In genomic region chr19:55598719-55599467, GRCh38 we compare ENCODE assay signal across 1 cellular context.
A peak's percentile ranks its signal among the peaks of the same experiment; 100 is the strongest.
TF ChIP-seq lines count a peak whose summit lies in the region.

No MANE protein-coding gene starts in this region.

TF ChIP-seq in K562, 482 proteins besides CTCF, POLR2A, EP300 and RAD21 (continued from another document and continues in another):
- TF ChIP-seq ZFP91 (CRISPR knock-in tag; IDR thresholded peaks at IDR 0.05): peak; percentile 87
- TF ChIP-seq ESRRA (IDR thresholded peaks at IDR 0.05; ENCODE audit: borderline replicate concordance, low read depth): no peak
- TF ChIP-seq, protein P1, sequence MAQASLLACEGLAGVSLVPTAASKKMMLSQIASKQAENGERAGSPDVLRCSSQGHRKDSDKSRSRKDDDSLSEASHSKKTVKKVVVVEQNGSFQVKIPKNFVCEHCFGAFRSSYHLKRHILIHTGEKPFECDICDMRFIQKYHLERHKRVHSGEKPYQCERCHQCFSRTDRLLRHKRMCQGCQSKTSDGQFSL (CRISPR knock-in tag; IDR thresholded peaks at IDR 0.05): peak; percentile 97
- TF ChIP-seq, protein P1 (tag; IDR thresholded peaks at IDR 0.05): peak in 1 of 2 experiments; percentile 98; a peak in 2 of 4 replicates
- peak; percentile 59 for TF ChIP-seq CXXC5 (CRISPR knock-in tag; IDR thresholded peaks at IDR 0.05)
- no peak for TF ChIP-seq CBFA2T3 (IDR thresholded peaks at IDR 0.05)
- no peak for TF ChIP-seq FOXK1 (CRISPR knock-in tag; IDR thresholded peaks at IDR 0.05; ENCODE audit: borderline replicate concordance)
- TF ChIP-seq ARNT (IDR thresholded peaks at IDR 0.05): 0 out of 4 replicates have a peak, but pooled peaks of 1 of the 2 experiments have one; percentile 30
- TF ChIP-seq ZNF766 (CRISPR knock-in tag; conservative IDR thresholded peaks at IDR 0.05): no peak
- TF ChIP-seq FOXA1 (IDR thresholded peaks at IDR 0.05; ENCODE audit: borderline replicate concordance): no peak
- no peak for TF ChIP-seq ZNF780A (CRISPR knock-in tag; IDR thresholded peaks at IDR 0.05)
- TF ChIP-seq IFI16 (CRISPR knock-in tag; IDR thresholded peaks at IDR 0.05): no peak
- TF ChIP-seq SRSF7 (optimal IDR thresholded peaks at IDR 0.05; ENCODE audit: low read depth, low read length): no peak
- 0 out of 2 replicates have a peak, but pooled peaks have one; percentile 9 for TF ChIP-seq NR1H2 (CRISPR knock-in tag; IDR thresholded peaks at IDR 0.05)
- TF ChIP-seq, protein P2, sequence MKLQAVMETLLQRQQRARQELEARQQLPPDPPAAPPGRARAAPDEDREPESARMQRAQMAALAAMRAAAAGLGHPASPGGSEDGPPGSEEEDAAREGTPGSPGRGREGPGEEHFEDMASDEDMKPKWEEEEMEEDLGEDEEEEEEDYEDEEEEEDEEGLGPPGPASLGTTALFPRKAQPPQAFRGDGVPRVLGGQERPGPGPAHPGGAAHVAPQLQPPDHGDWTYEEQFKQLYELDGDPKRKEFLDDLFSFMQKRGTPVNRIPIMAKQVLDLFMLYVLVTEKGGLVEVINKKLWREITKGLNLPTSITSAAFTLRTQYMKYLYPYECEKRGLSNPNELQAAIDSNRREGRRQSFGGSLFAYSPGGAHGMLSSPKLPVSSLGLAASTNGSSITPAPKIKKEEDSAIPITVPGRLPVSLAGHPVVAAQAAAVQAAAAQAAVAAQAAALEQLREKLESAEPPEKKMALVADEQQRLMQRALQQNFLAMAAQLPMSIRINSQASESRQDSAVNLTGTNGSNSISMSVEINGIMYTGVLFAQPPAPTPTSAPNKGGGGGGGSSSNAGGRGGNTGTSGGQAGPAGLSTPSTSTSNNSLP (IDR thresholded peaks at IDR 0.05; ENCODE audit: borderline replicate concordance, low read depth, low read length): no peak
- no peak for TF ChIP-seq ZNF121 (CRISPR knock-in tag; conservative IDR thresholded peaks at IDR 0.05)
- TF ChIP-seq TBL1XR1 (IDR thresholded peaks at IDR 0.05; ENCODE audit: low read length in 2 of 2): no peak
- TF ChIP-seq KLF1 (tag; IDR thresholded peaks at IDR 0.05): no peak
- TF ChIP-seq SMARCA4 (IDR thresholded peaks at IDR 0.05): no peak
- peak; percentile 80 for TF ChIP-seq POLR2H (tag; IDR thresholded peaks at IDR 0.05; ENCODE audit: low read depth)
- peak; percentile 61 for TF ChIP-seq TBP (optimal IDR thresholded peaks at IDR 0.05; ENCODE audit: low read depth, low read length)
- TF ChIP-seq, protein P3, sequence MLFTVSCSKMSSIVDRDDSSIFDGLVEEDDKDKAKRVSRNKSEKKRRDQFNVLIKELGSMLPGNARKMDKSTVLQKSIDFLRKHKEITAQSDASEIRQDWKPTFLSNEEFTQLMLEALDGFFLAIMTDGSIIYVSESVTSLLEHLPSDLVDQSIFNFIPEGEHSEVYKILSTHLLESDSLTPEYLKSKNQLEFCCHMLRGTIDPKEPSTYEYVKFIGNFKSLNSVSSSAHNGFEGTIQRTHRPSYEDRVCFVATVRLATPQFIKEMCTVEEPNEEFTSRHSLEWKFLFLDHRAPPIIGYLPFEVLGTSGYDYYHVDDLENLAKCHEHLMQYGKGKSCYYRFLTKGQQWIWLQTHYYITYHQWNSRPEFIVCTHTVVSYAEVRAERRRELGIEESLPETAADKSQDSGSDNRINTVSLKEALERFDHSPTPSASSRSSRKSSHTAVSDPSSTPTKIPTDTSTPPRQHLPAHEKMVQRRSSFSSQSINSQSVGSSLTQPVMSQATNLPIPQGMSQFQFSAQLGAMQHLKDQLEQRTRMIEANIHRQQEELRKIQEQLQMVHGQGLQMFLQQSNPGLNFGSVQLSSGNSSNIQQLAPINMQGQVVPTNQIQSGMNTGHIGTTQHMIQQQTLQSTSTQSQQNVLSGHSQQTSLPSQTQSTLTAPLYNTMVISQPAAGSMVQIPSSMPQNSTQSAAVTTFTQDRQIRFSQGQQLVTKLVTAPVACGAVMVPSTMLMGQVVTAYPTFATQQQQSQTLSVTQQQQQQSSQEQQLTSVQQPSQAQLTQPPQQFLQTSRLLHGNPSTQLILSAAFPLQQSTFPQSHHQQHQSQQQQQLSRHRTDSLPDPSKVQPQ (CRISPR knock-in tag; IDR thresholded peaks at IDR 0.05; ENCODE audit: borderline replicate concordance): no peak
- no peak for TF ChIP-seq CHCHD3 (CRISPR knock-in tag; IDR thresholded peaks at IDR 0.05)
- TF ChIP-seq, protein P4, sequence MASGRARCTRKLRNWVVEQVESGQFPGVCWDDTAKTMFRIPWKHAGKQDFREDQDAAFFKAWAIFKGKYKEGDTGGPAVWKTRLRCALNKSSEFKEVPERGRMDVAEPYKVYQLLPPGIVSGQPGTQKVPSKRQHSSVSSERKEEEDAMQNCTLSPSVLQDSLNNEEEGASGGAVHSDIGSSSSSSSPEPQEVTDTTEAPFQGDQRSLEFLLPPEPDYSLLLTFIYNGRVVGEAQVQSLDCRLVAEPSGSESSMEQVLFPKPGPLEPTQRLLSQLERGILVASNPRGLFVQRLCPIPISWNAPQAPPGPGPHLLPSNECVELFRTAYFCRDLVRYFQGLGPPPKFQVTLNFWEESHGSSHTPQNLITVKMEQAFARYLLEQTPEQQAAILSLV (tag; IDR thresholded peaks at IDR 0.05): no peak
- no peak for TF ChIP-seq RBM25 (IDR thresholded peaks at IDR 0.05; ENCODE audit: low read depth, low read length, severe bottlenecking)
- no peak for TF ChIP-seq WHSC1 (IDR thresholded peaks at IDR 0.05; ENCODE audit: low read length)
- TF ChIP-seq, protein P5, sequence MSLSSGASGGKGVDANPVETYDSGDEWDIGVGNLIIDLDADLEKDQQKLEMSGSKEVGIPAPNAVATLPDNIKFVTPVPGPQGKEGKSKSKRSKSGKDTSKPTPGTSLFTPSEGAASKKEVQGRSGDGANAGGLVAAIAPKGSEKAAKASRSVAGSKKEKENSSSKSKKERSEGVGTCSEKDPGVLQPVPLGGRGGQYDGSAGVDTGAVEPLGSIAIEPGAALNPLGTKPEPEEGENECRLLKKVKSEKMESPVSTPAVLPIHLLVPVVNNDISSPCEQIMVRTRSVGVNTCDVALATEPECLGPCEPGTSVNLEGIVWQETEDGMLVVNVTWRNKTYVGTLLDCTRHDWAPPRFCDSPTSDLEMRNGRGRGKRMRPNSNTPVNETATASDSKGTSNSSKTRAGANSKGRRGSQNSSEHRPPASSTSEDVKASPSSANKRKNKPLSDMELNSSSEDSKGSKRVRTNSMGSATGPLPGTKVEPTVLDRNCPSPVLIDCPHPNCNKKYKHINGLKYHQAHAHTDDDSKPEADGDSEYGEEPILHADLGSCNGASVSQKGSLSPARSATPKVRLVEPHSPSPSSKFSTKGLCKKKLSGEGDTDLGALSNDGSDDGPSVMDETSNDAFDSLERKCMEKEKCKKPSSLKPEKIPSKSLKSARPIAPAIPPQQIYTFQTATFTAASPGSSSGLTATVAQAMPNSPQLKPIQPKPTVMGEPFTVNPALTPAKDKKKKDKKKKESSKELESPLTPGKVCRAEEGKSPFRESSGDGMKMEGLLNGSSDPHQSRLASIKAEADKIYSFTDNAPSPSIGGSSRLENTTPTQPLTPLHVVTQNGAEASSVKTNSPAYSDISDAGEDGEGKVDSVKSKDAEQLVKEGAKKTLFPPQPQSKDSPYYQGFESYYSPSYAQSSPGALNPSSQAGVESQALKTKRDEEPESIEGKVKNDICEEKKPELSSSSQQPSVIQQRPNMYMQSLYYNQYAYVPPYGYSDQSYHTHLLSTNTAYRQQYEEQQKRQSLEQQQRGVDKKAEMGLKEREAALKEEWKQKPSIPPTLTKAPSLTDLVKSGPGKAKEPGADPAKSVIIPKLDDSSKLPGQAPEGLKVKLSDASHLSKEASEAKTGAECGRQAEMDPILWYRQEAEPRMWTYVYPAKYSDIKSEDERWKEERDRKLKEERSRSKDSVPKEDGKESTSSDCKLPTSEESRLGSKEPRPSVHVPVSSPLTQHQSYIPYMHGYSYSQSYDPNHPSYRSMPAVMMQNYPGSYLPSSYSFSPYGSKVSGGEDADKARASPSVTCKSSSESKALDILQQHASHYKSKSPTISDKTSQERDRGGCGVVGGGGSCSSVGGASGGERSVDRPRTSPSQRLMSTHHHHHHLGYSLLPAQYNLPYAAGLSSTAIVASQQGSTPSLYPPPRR (CRISPR knock-in tag; IDR thresholded peaks at IDR 0.05; ENCODE audit: borderline replicate concordance): no peak
- no peak for TF ChIP-seq CREM (IDR thresholded peaks at IDR 0.05; ENCODE audit: low read depth)
- TF ChIP-seq, protein P6, sequence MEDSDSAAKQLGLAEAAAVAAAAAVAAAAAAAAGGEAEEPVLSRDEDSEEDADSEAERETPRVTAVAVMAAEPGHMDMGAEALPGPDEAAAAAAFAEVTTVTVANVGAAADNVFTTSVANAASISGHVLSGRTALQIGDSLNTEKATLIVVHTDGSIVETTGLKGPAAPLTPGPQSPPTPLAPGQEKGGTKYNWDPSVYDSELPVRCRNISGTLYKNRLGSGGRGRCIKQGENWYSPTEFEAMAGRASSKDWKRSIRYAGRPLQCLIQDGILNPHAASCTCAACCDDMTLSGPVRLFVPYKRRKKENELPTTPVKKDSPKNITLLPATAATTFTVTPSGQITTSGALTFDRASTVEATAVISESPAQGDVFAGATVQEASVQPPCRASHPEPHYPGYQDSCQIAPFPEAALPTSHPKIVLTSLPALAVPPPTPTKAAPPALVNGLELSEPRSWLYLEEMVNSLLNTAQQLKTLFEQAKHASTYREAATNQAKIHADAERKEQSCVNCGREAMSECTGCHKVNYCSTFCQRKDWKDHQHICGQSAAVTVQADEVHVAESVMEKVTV (CRISPR knock-in tag; IDR thresholded peaks at IDR 0.05): no peak
- TF ChIP-seq E2F8 (IDR thresholded peaks at IDR 0.05; ENCODE audit: low read depth, partially characterized antibody): no peak
- no peak for TF ChIP-seq RHOXF2B (CRISPR knock-in tag; conservative IDR thresholded peaks at IDR 0.05)
- no peak for TF ChIP-seq ZNF354B (CRISPR knock-in tag; IDR thresholded peaks at IDR 0.05)
- TF ChIP-seq SMARCB1 (IDR thresholded peaks at IDR 0.05; ENCODE audit: insufficient read length, low read depth): no peak
- TF ChIP-seq POLR2AphosphoS5 (IDR thresholded peaks at IDR 0.05; ENCODE audit: control insufficient read depth, insufficient read depth, low read depth, low read length): peak; percentile 66
- TF ChIP-seq, protein P7, sequence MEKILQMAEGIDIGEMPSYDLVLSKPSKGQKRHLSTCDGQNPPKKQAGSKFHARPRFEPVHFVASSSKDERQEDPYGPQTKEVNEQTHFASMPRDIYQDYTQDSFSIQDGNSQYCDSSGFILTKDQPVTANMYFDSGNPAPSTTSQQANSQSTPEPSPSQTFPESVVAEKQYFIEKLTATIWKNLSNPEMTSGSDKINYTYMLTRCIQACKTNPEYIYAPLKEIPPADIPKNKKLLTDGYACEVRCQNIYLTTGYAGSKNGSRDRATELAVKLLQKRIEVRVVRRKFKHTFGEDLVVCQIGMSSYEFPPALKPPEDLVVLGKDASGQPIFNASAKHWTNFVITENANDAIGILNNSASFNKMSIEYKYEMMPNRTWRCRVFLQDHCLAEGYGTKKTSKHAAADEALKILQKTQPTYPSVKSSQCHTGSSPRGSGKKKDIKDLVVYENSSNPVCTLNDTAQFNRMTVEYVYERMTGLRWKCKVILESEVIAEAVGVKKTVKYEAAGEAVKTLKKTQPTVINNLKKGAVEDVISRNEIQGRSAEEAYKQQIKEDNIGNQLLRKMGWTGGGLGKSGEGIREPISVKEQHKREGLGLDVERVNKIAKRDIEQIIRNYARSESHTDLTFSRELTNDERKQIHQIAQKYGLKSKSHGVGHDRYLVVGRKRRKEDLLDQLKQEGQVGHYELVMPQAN (IDR thresholded peaks at IDR 0.05; ENCODE audit: borderline replicate concordance): peak; percentile 67; the same call in 1 of the 2 replicates
- TF ChIP-seq NUFIP1 (IDR thresholded peaks at IDR 0.05; ENCODE audit: partially characterized antibody): no peak
- TF ChIP-seq STAT6 (CRISPR knock-in tag; IDR thresholded peaks at IDR 0.05): no peak
- 0 out of 2 replicates have a peak, but pooled peaks have one; percentile 13 for TF ChIP-seq L3MBTL2 (IDR thresholded peaks at IDR 0.05)
